Comparison of ENCODE assay signal across 1 cellular context in genomic region chr10:91220194-91220953, GRCh38.
TF ChIP-seq lines count a peak whose summit lies in the region.

Gene PCGF5, plus strand, starts transcription at chr10:91220663. Its CDS starts 2,209 bp downstream, at chr10:91222872.

TF ChIP-seq in K562, 482 proteins besides CTCF, POLR2A, EP300 and RAD21 (continued from another document and continues in another):
- TF ChIP-seq FOXM1 (IDR thresholded peaks at IDR 0.05; ENCODE audit: low read depth) = peak; percentile 89
- TF ChIP-seq FOXM1 (CRISPR knock-in tag; IDR thresholded peaks at IDR 0.05; ENCODE audit: low read depth) = no peak
- peak; percentile 52; the same call in 1 of the 2 replicates for TF ChIP-seq PML (IDR thresholded peaks at IDR 0.05; ENCODE audit: low read length)
- peak; percentile 79 to 82 for TF ChIP-seq NRF1 (conservative IDR thresholded peaks at IDR 0.05 in 1 of 2, IDR thresholded peaks at IDR 0.05 in 1 of 2)
- no peak for TF ChIP-seq NFXL1 (CRISPR knock-in tag; IDR thresholded peaks at IDR 0.05)
- peak; percentile 60 for TF ChIP-seq FOSL1 (tag; conservative IDR thresholded peaks at IDR 0.05)
- no peak for TF ChIP-seq ZBED1 (IDR thresholded peaks at IDR 0.05)
- TF ChIP-seq NR4A1 (CRISPR knock-in tag; IDR thresholded peaks at IDR 0.05) = no peak
- TF ChIP-seq NR4A1 (tag; IDR thresholded peaks at IDR 0.05) = no peak
- TF ChIP-seq ZFP30 (CRISPR knock-in tag; IDR thresholded peaks at IDR 0.05; ENCODE audit: borderline replicate concordance) = no peak
- no peak for TF ChIP-seq SRSF7 (optimal IDR thresholded peaks at IDR 0.05; ENCODE audit: low read depth, low read length)
- TF ChIP-seq HMG20A (CRISPR knock-in tag; conservative IDR thresholded peaks at IDR 0.05) = no peak
- no peak for TF ChIP-seq DMBX1 (CRISPR knock-in tag; IDR thresholded peaks at IDR 0.05; ENCODE audit: borderline replicate concordance)
- TF ChIP-seq BACH1 (tag; IDR thresholded peaks at IDR 0.05) = no peak
- TF ChIP-seq TCF7 (IDR thresholded peaks at IDR 0.05; ENCODE audit: borderline replicate concordance) = no peak
- TF ChIP-seq ZNF282 (CRISPR knock-in tag; IDR thresholded peaks at IDR 0.05) = no peak
- TF ChIP-seq ATF4 (CRISPR knock-in tag; IDR thresholded peaks at IDR 0.05) = no peak
- no peak for TF ChIP-seq CHD2 (IDR thresholded peaks at IDR 0.05; ENCODE audit: low read depth, low read length)
- TF ChIP-seq BRD4 (IDR thresholded peaks at IDR 0.05) = no peak
- no peak for TF ChIP-seq STAG1 (CRISPR knock-in tag; IDR thresholded peaks at IDR 0.05; ENCODE audit: borderline replicate concordance)
- TF ChIP-seq KLF13 (tag; IDR thresholded peaks at IDR 0.05; ENCODE audit: borderline replicate concordance, low read depth) = no peak
- TF ChIP-seq CXXC5 (CRISPR knock-in tag; IDR thresholded peaks at IDR 0.05) = peak; percentile 91
- peak in 1 of 2 experiments; percentile 63; a peak in 3 of 4 replicates for TF ChIP-seq MNT (conservative IDR thresholded peaks at IDR 0.05)
- no peak for TF ChIP-seq TAF7 (tag; IDR thresholded peaks at IDR 0.05)
- no peak for TF ChIP-seq RREB1 (CRISPR knock-in tag; IDR thresholded peaks at IDR 0.05)
- no peak for TF ChIP-seq CREB3L1 (IDR thresholded peaks at IDR 0.05; ENCODE audit: borderline replicate concordance, low read depth)
- no peak for TF ChIP-seq GTF2B (IDR thresholded peaks at IDR 0.05; ENCODE audit: extremely low read depth, insufficient read length)
- no peak for TF ChIP-seq HINFP (tag; conservative IDR thresholded peaks at IDR 0.05; ENCODE audit: low read depth)
- TF ChIP-seq HDGF (IDR thresholded peaks at IDR 0.05) = no peak
- TF ChIP-seq NFE2L1 (tag; IDR thresholded peaks at IDR 0.05; ENCODE audit: borderline replicate concordance, low read depth) = peak; percentile 85
- peak; percentile 56; the same call in 1 of the 2 replicates for TF ChIP-seq AFF4 (CRISPR knock-in tag; IDR thresholded peaks at IDR 0.05)
- no peak for TF ChIP-seq ZBTB26 (CRISPR knock-in tag; IDR thresholded peaks at IDR 0.05)
- TF ChIP-seq ZNF583 (CRISPR knock-in tag; IDR thresholded peaks at IDR 0.05) = no peak
- TF ChIP-seq HNRNPLL (IDR thresholded peaks at IDR 0.05; ENCODE audit: low read depth, low read length, poor library complexity, severe bottlenecking) = no peak
- no peak for TF ChIP-seq ARID3B (CRISPR knock-in tag; IDR thresholded peaks at IDR 0.05; ENCODE audit: borderline replicate concordance)
- TF ChIP-seq HIVEP1 (CRISPR knock-in tag; IDR thresholded peaks at IDR 0.05) = no peak
- TF ChIP-seq KLF1 (tag; IDR thresholded peaks at IDR 0.05) = no peak
- TF ChIP-seq ZNF764 (CRISPR knock-in tag; IDR thresholded peaks at IDR 0.05; ENCODE audit: low read depth) = no peak
- TF ChIP-seq SAP30 (IDR thresholded peaks at IDR 0.05; ENCODE audit: borderline replicate concordance, insufficient read depth, low read depth, low read length, poor library complexity, severe bottlenecking) = no peak
- no peak for TF ChIP-seq RNF219 (CRISPR knock-in tag; IDR thresholded peaks at IDR 0.05)
- no peak for TF ChIP-seq RBM25 (IDR thresholded peaks at IDR 0.05; ENCODE audit: low read depth, low read length, severe bottlenecking)
- TF ChIP-seq TARDBP (IDR thresholded peaks at IDR 0.05) = no peak
